In genomic region chr6:1524040-1524480, GRCh38 we compare ENCODE assay signal across 8 cellular contexts.
DNase-seq lines count a peak whose midpoint lies in the region; ATAC-seq and TF ChIP-seq lines count a peak whose summit lies in the region.

No MANE protein-coding gene starts in this region.

- CTCF ChIA-PET in HEK293 (lab: Yijun Ruan, JAX), result interaction anchor here (0.6 to 2.8 kb wide), 26 partner anchors 9 to 1192 kb away, joined by 3 to 25 read pairs (median 4); no protein-coding TSS in a partner anchor
- CTCF ChIA-PET in activated CD4-positive, alpha-beta memory T cell treated with anti-CD3 and anti-CD28 coated beads for 36 hours (lab: Charles Lee), result interaction anchor here (0.6 to 5.3 kb wide), 18 partner anchors 8 to 1111 kb away, joined by 3 to 81 read pairs (median 6); no protein-coding TSS in a partner anchor

- H3K27me3 ChIP-seq in dorsolateral prefrontal cortex (peaks cover 0 to 8% (median 0%) of the 10 kb centered on the region in 45 donors), lung (ENCODE audit: control insufficient read depth, insufficient read depth) (peaks cover 6% of the 10 kb centered on the region)

- WGBS in lung, 2 donors, result 16 to 21% methylated on average over 35 to 37 of the region's 37 CpGs

- no peaks in the 10 kb centered on the region for H3K36me3 ChIP-seq in HEK293 (ENCODE audit: control insufficient read depth in 2 of 2, insufficient read depth in 1 of 2, low read length in 2 of 2)
- H3K36me3 ChIP-seq in lung (ENCODE audit: control insufficient read depth in 2 of 2, insufficient read depth in 2 of 2, low read length in 2 of 2), result no peaks in the 10 kb centered on the region

- H3K27ac Mint-ChIP-seq in activated CD4-positive, alpha-beta memory T cell treated with anti-CD3 and anti-CD28 coated beads for 36 hours, result peak overlapping the region; percentile 40

- H3K9me3 ChIP-seq in HEK293 (ENCODE audit: control insufficient read depth, insufficient read depth, low read depth, low read length) (no peaks in the 10 kb centered on the region), lung (ENCODE audit: control insufficient read depth in 2 of 2, insufficient read depth in 1 of 2, low read length in 1 of 2) (peaks cover 0 to 8% of the 10 kb centered on the region in 2 donors)

- H3K4me1 Mint-ChIP-seq in activated CD4-positive, alpha-beta memory T cell treated with anti-CD3 and anti-CD28 coated beads for 36 hours (ENCODE audit: low read depth), result peaks cover 36% of the 10 kb centered on the region

- TF ChIP-seq CTCF in HEK293 (tag by site-specific recombination; IDR thresholded peaks at IDR 0.05) (no peak), dorsolateral prefrontal cortex (IDR thresholded peaks at IDR 0.05 in 54 of 56, conservative IDR thresholded peaks at IDR 0.05 in 2 of 56; ENCODE audit: low read depth in 1 of 56, partially characterized antibody in 56 of 56) (peak in 54 of 56 donors; percentile 42 to 81 (median 66)), lung (IDR thresholded peaks at IDR 0.05; ENCODE audit: control extremely low read depth, extremely low read depth) (peak; percentile 14)

- H3K4me3 Mint-ChIP-seq in activated CD4-positive, alpha-beta memory T cell treated with anti-CD3 and anti-CD28 coated beads for 36 hours, result peak overlapping the region; percentile 42

- no peaks in the 10 kb centered on the region for H3K36me3 Mint-ChIP-seq in activated CD4-positive, alpha-beta memory T cell treated with anti-CD3 and anti-CD28 coated beads for 36 hours

- H3K27ac ChIP-seq in HEK293 (ENCODE audit: extremely low read depth, low read depth, low read length) (no peak overlapping the region), dorsolateral prefrontal cortex (no peak overlapping the region), lung (ENCODE audit: low read depth in 1 of 2, low read length in 1 of 2) (no peak overlapping the region)

- ATAC-seq in lung (ENCODE audit: insufficient read depth, low FRiP score), result peak; percentile 74
- no peak for ATAC-seq in HG02884 (IDR thresholded peaks at IDR 0.05; ENCODE audit: unreplicated experiment)
- no peak for ATAC-seq in HG03432 (IDR thresholded peaks at IDR 0.05; ENCODE audit: unreplicated experiment)

- intact Hi-C loops in activated CD4-positive, alpha-beta memory T cell treated with anti-CD3 and anti-CD28 coated beads for 36 hours (cut with micrococcal nuclease), result loop anchor here (1.0 to 10.0 kb wide), 2 partner anchors 30 to 81 kb away; partner anchors contain the start of gene FOXC1
- intact Hi-C loops in dorsolateral prefrontal cortex (cut with DNase I), result loop anchor here in 1 of 2 donors (2.0 kb wide), 1 partner anchor 29 kb away; no protein-coding TSS in a partner anchor

- peak; percentile 87 for DNase-seq in activated CD4-positive, alpha-beta memory T cell treated with anti-CD3 and anti-CD28 coated beads for 36 hours
- DNase-seq in dorsolateral prefrontal cortex, result peak in 7 of 10 donors; percentile 26 to 68 (median 60)
- DNase-seq in lung (ENCODE audit: low spot score), result peak; percentile 49
- peak; percentile 55 for DNase-seq in stimulated activated CD8-positive, alpha-beta memory T cell treated with anti-CD3 and anti-CD28 coated beads, Interleukin-12 subunit alpha, Interleukin-12 subunit beta, amount 100 ng/mL, for 4 hours (ENCODE audit: low read depth)
- no peak for DNase-seq in COLO668 (lab: John Stamatoyannopoulos, UW; ENCODE audit: unreplicated experiment)

- peaks cover 2% of the 10 kb centered on the region for H3K9me3 Mint-ChIP-seq in activated CD4-positive, alpha-beta memory T cell treated with anti-CD3 and anti-CD28 coated beads for 36 hours

- no peak overlapping the region for H3K4me3 ChIP-seq in HEK293 (ENCODE audit: low read depth, low read length)
- peak overlapping the region in 52 of 59 donors; percentile 1 to 55 (median 36) for H3K4me3 ChIP-seq in dorsolateral prefrontal cortex
- H3K4me3 ChIP-seq in lung, result no peak overlapping the region

- H3K27me3 Mint-ChIP-seq in activated CD4-positive, alpha-beta memory T cell treated with anti-CD3 and anti-CD28 coated beads for 36 hours, result peaks cover 10% of the 10 kb centered on the region

- H3K4me1 ChIP-seq in HEK293 (ENCODE audit: control insufficient read depth, insufficient read depth, low read length) (peaks cover 6% of the 10 kb centered on the region; the same call in 1 of the 2 replicates), lung (ENCODE audit: control insufficient read depth in 2 of 2, insufficient read depth in 2 of 2, low read length in 2 of 2) (peaks cover 0 to 14% of the 10 kb centered on the region in 2 donors)

- POLR2A ChIA-PET in HEK293 (lab: Yijun Ruan, JAX), result no interaction called here
- POLR2A ChIA-PET in activated CD4-positive, alpha-beta memory T cell treated with anti-CD3 and anti-CD28 coated beads for 36 hours (lab: Charles Lee), result interaction anchor here (0.6 to 1.1 kb wide), 2 partner anchors 28 to 980 kb away, joined by 3 to 5 read pairs; no protein-coding TSS in a partner anchor

TF ChIP-seq in HEK293, 187 proteins besides CTCF, POLR2A, EP300 and RAD21:
- no peak for TF ChIP-seq ZNF10 (tag by site-specific recombination; IDR thresholded peaks at IDR 0.05)
- 0 out of 2 replicates have a peak, but pooled peaks have one; percentile 46 for TF ChIP-seq PBX3 (CRISPR knock-in tag; IDR thresholded peaks at IDR 0.05)

Comparison
In these comparisons a context has a peak if more than half of its experiments do, and no peak if none do; other contexts are left out.
1. H3K4me3 ChIP-seq: peak in dorsolateral prefrontal cortex (52 of 59); none in HEK293 (single experiment) and lung (single experiment).